2 cellular contexts compared by ENCODE assay signal in genomic region chr10:62433901-62434300, GRCh38.
TF ChIP-seq lines count a peak whose summit lies in the region.

No MANE protein-coding gene starts in this region.

TF ChIP-seq in GM23338, 12 proteins besides CTCF, POLR2A, EP300 and RAD21:
- TF ChIP-seq ETS1 (IDR thresholded peaks at IDR 0.05) (no peak), ZNF114 (CRISPR knock-in tag; IDR thresholded peaks at IDR 0.05) (no peak), STAT1 (IDR thresholded peaks at IDR 0.05; ENCODE audit: unreplicated experiment) (no peak), CREB1 (CRISPR knock-in tag; IDR thresholded peaks at IDR 0.05; ENCODE audit: low read depth) (no peak), EZH2phosphoT487 (IDR thresholded peaks at IDR 0.05; ENCODE audit: unreplicated experiment) (no peak), EZH2 (IDR thresholded peaks at IDR 0.05; ENCODE audit: low read depth, unreplicated experiment) (no peak), ZNF331 (CRISPR knock-in tag; IDR thresholded peaks at IDR 0.05; ENCODE audit: low read depth) (no peak), ZNF462 (CRISPR knock-in tag; IDR thresholded peaks at IDR 0.05) (no peak), JUNB (IDR thresholded peaks at IDR 0.05; ENCODE audit: unreplicated experiment) (no peak), POLR2AphosphoS5 (IDR thresholded peaks at IDR 0.05; ENCODE audit: low read depth) (no peak), NANOG (IDR thresholded peaks at IDR 0.05; ENCODE audit: borderline replicate concordance) (no peak)
- TF ChIP-seq, protein P1, sequence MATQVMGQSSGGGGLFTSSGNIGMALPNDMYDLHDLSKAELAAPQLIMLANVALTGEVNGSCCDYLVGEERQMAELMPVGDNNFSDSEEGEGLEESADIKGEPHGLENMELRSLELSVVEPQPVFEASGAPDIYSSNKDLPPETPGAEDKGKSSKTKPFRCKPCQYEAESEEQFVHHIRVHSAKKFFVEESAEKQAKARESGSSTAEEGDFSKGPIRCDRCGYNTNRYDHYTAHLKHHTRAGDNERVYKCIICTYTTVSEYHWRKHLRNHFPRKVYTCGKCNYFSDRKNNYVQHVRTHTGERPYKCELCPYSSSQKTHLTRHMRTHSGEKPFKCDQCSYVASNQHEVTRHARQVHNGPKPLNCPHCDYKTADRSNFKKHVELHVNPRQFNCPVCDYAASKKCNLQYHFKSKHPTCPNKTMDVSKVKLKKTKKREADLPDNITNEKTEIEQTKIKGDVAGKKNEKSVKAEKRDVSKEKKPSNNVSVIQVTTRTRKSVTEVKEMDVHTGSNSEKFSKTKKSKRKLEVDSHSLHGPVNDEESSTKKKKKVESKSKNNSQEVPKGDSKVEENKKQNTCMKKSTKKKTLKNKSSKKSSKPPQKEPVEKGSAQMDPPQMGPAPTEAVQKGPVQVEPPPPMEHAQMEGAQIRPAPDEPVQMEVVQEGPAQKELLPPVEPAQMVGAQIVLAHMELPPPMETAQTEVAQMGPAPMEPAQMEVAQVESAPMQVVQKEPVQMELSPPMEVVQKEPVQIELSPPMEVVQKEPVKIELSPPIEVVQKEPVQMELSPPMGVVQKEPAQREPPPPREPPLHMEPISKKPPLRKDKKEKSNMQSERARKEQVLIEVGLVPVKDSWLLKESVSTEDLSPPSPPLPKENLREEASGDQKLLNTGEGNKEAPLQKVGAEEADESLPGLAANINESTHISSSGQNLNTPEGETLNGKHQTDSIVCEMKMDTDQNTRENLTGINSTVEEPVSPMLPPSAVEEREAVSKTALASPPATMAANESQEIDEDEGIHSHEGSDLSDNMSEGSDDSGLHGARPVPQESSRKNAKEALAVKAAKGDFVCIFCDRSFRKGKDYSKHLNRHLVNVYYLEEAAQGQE (IDR thresholded peaks at IDR 0.05; ENCODE audit: unreplicated experiment), result no peak

TF ChIP-seq in endothelial cell of umbilical vein, 7 proteins besides CTCF, POLR2A, EP300 and RAD21 (continued from another document):
- TF ChIP-seq JUN (IDR thresholded peaks at IDR 0.05; ENCODE audit: borderline replicate concordance, insufficient read depth, insufficient read length, low read depth) (no peak), GATA2 (IDR thresholded peaks at IDR 0.05; ENCODE audit: insufficient read depth, insufficient read length, low read depth, low read length) (no peak), FOS (IDR thresholded peaks at IDR 0.05; ENCODE audit: borderline replicate concordance, insufficient read depth, low read length) (no peak)
